13 cellular contexts compared by ENCODE assay signal in genomic region chr11:68340003-68340767, GRCh38. TPM values are rescaled to one million over a fixed set of nuclear protein-coding genes. Genes with fewer than 3 reads are reported as not detected.
DNase-seq lines count a peak whose midpoint lies in the region; ATAC-seq, FAIRE-seq and TF ChIP-seq lines count a peak whose summit lies in the region.
"Had no signal": no experiment of that assay in that cellular context is flagged by ENCODE, and none has a peak within 500 bp of the region (broad histone marks: within the 10 kb centered on the region; RNA-seq: fewer than 3 reads in every experiment).

No MANE protein-coding gene starts in this region.

- H3K27me3 Mint-ChIP-seq in T-helper 1 cell treated with Interleukin-12 subunit alpha and Interleukin-12 subunit beta and Interleukin-4 antibody, amounts not matched to agents 30 μg/mL and 1 μg/mL, for 36 hours (ENCODE audit: low read depth) = no peaks in the 10 kb centered on the region
- no peaks in the 10 kb centered on the region for H3K27me3 Mint-ChIP-seq in type B pancreatic cell

- peak overlapping the region; percentile 58 for H3K4me3 Mint-ChIP-seq in T-helper 1 cell treated with Interleukin-12 subunit alpha and Interleukin-12 subunit beta and Interleukin-4 antibody, amounts not matched to agents 30 μg/mL and 1 μg/mL, for 36 hours
- H3K4me3 Mint-ChIP-seq in type B pancreatic cell = no peak overlapping the region

- H3K9ac ChIP-seq in HepG2 (ENCODE audit: insufficient read depth, low read depth, low read length) = no peak overlapping the region

- TF ChIP-seq CTCF in HepG2 (CRISPR knock-in tag; IDR thresholded peaks at IDR 0.05) (no peak), right lobe of liver (IDR thresholded peaks at IDR 0.05) (no peak), type B pancreatic cell (conservative IDR thresholded peaks at IDR 0.05) (no peak)

- H4K20me1 ChIP-seq in HepG2 (ENCODE audit: insufficient read depth, low read length) = peaks cover 76% of the 10 kb centered on the region

- peak overlapping the region; percentile 85 for H3K27ac Mint-ChIP-seq in T-helper 1 cell treated with Interleukin-12 subunit alpha and Interleukin-12 subunit beta and Interleukin-4 antibody, amounts not matched to agents 30 μg/mL and 1 μg/mL, for 36 hours
- H3K27ac Mint-ChIP-seq in type B pancreatic cell = peak overlapping the region; percentile 91

- peaks cover 97% of the 10 kb centered on the region for H3K79me2 ChIP-seq in HepG2 (ENCODE audit: insufficient read depth, low read length)

- no peak overlapping the region for H3K27ac ChIP-seq in HepG2 (ENCODE audit: extremely low read length, insufficient read depth, low read length)
- no peak overlapping the region for H3K27ac ChIP-seq in right lobe of liver

- no peak overlapping the region for H3K4me2 ChIP-seq in HepG2 (ENCODE audit: low read depth, low read length)

- H3K36me3 ChIP-seq in HepG2 (replicated peaks in 1 of 2; ENCODE audit: control insufficient read depth in 1 of 2, insufficient read depth in 2 of 2, low read length in 2 of 2) = peaks cover 6 to 14% of the 10 kb centered on the region in 2 experiments; a peak in 4 of 5 replicates
- no peaks in the 10 kb centered on the region for H3K36me3 ChIP-seq in right lobe of liver

- in situ Hi-C loops in HepG2 (cut with HindIII; ENCODE audit: extremely low pct_ligation_motif_present, low pct_unique_long_range_greater_than_20kb) = no loop called here

- POLR2A ChIA-PET in HepG2 (lab: Yijun Ruan, JAX) = no interaction called here

- H3K27me3 ChIP-seq in HepG2 (ENCODE audit: control insufficient read depth in 1 of 2, insufficient read depth in 2 of 2, low read length in 2 of 2) (no peaks in the 10 kb centered on the region), right lobe of liver (no peaks in the 10 kb centered on the region)

- no peak for TF ChIP-seq RAD21 in HepG2 (CRISPR knock-in tag; IDR thresholded peaks at IDR 0.05)

- H3K9me3 ChIP-seq in HepG2 (ENCODE audit: low read length) (no peaks in the 10 kb centered on the region), right lobe of liver (no peaks in the 10 kb centered on the region)

- DNase-seq in HepG2 (ENCODE audit: low spot score) (no peak), right lobe of liver (no peak), dermis blood vessel endothelial cell (peak; percentile 46), type B pancreatic cell (ENCODE audit: extremely low spot score, unreplicated experiment) (no peak), urothelium cell line (ENCODE audit: low spot score) (no peak)
- DNase-seq: GOT3, NCI-H1930, OCI-M1 had no signal

- TF ChIP-seq POLR2A in HepG2 (IDR thresholded peaks at IDR 0.05; ENCODE audit: insufficient read depth in 1 of 2, low read depth in 2 of 2, low read length in 2 of 2) = no peak
- TF ChIP-seq POLR2A in right lobe of liver (IDR thresholded peaks at IDR 0.05) = no peak

- no peak for TF ChIP-seq EP300 in HepG2 (IDR thresholded peaks at IDR 0.05; ENCODE audit: low read depth in 2 of 2, low read length in 2 of 2)
- no peak for TF ChIP-seq EP300 in HepG2 (CRISPR knock-in tag; IDR thresholded peaks at IDR 0.05; ENCODE audit: borderline replicate concordance)

- H3K36me3 Mint-ChIP-seq in T-helper 1 cell treated with Interleukin-12 subunit alpha and Interleukin-12 subunit beta and Interleukin-4 antibody, amounts not matched to agents 30 μg/mL and 1 μg/mL, for 36 hours (ENCODE audit: low read depth) = peaks cover 5% of the 10 kb centered on the region
- peaks cover 7% of the 10 kb centered on the region for H3K36me3 Mint-ChIP-seq in type B pancreatic cell

- no TSS peak for BruUV-seq in HepG2 (replicated peaks; lab: Mats Ljungman, UMichigan)

- H3K4me1 ChIP-seq in HepG2 (ENCODE audit: insufficient read depth, low read length) = peaks cover 97% of the 10 kb centered on the region
- H3K4me1 ChIP-seq in right lobe of liver = peaks cover 0 to 37% (median 15%) of the 10 kb centered on the region in 4 donors

- CTCF ChIA-PET in HepG2 (lab: Yijun Ruan, JAX; ENCODE audit: low intra/inter-chr PET ratio, low total read pairs) = no interaction called here

- no peaks in the 10 kb centered on the region for H3K9me3 Mint-ChIP-seq in T-helper 1 cell treated with Interleukin-12 subunit alpha and Interleukin-12 subunit beta and Interleukin-4 antibody, amounts not matched to agents 30 μg/mL and 1 μg/mL, for 36 hours
- no peaks in the 10 kb centered on the region for H3K9me3 Mint-ChIP-seq in type B pancreatic cell

- FAIRE-seq in HepG2 (lab: Jason Lieb, UNC) (no peak), urothelium cell line (lab: Jason Lieb, UNC) (no peak)
- FAIRE-seq: keratinocyte had no signal

- no peak overlapping the region for H3K4me3 ChIP-seq in HepG2 (replicated peaks in 1 of 3; ENCODE audit: insufficient read depth in 1 of 3, low read depth in 2 of 3, low read length in 3 of 3)
- H3K4me3 ChIP-seq in right lobe of liver = no peak overlapping the region
- H3K4me3 ChIP-seq: coronary artery had no signal

- no peak for ATAC-seq in HepG2
- ATAC-seq in right lobe of liver = no peak
- no peak for ATAC-seq in GM19455 (IDR thresholded peaks at IDR 0.05; ENCODE audit: unreplicated experiment)
- ATAC-seq in HG03342 (IDR thresholded peaks at IDR 0.05; ENCODE audit: unreplicated experiment) = no peak

- intact Hi-C loops in HepG2 (cut with micrococcal nuclease; ENCODE audit: unreplicated experiment) (no loop called here), right lobe of liver (cut with DNase I) (no loop called here)

- 93% methylated on average over 13 of the region's 16 CpGs for WGBS in HepG2 (ENCODE audit: low lambda C conversion rate)
- 61% methylated on average over 12 of the region's 16 CpGs for WGBS in right lobe of liver (ENCODE audit: insufficient coverage, low coverage, low lambda C conversion rate, missing lambda C conversion rate)

- no peak overlapping the region for H2AFZ ChIP-seq in HepG2 (ENCODE audit: low read length)

- H3K4me1 Mint-ChIP-seq in T-helper 1 cell treated with Interleukin-12 subunit alpha and Interleukin-12 subunit beta and Interleukin-4 antibody, amounts not matched to agents 30 μg/mL and 1 μg/mL, for 36 hours (ENCODE audit: low read depth) = peaks cover 45% of the 10 kb centered on the region
- H3K4me1 Mint-ChIP-seq in type B pancreatic cell (ENCODE audit: unreplicated experiment) = peaks cover 51% of the 10 kb centered on the region

TF ChIP-seq in HepG2, 621 proteins besides CTCF, POLR2A, EP300 and RAD21:
- TF ChIP-seq ZSCAN21 (CRISPR knock-in tag; IDR thresholded peaks at IDR 0.05; ENCODE audit: borderline replicate concordance) (no peak), POLR2AphosphoS5 (IDR thresholded peaks at IDR 0.05; ENCODE audit: low read depth, low read length) (no peak), CEBPB (IDR thresholded peaks at IDR 0.05; ENCODE audit: borderline replicate concordance, low read depth, low read length) (0 out of 2 replicates have a peak, but pooled peaks have one; percentile 24), TEAD3 (CRISPR knock-in tag; optimal IDR thresholded peaks at IDR 0.05; ENCODE audit: borderline replicate concordance) (no peak), SIN3A (IDR thresholded peaks at IDR 0.05; ENCODE audit: borderline replicate concordance, low read depth, low read length) (no peak), ZNF629 (CRISPR knock-in tag; conservative IDR thresholded peaks at IDR 0.05) (peak; percentile 93), KDM1A (CRISPR knock-in tag; IDR thresholded peaks at IDR 0.05) (peak; percentile 56; the same call in 1 of the 2 replicates), ZNF703 (CRISPR knock-in tag; IDR thresholded peaks at IDR 0.05; ENCODE audit: borderline replicate concordance) (no peak), CEBPG (CRISPR knock-in tag; IDR thresholded peaks at IDR 0.05) (peak; percentile 30; the same call in 1 of the 2 replicates), HOXA7 (CRISPR knock-in tag; IDR thresholded peaks at IDR 0.05) (no peak), MIER2 (CRISPR knock-in tag; IDR thresholded peaks at IDR 0.05) (no peak), ZMYM3 (CRISPR knock-in tag; IDR thresholded peaks at IDR 0.05) (peak; percentile 73)

RNA-seq across cellular contexts. Expression of gene LRP5, which starts 27.8 kb away (rescaled TPM):
- 23.6 and 40.4 TPM in 2 replicates for total RNA-seq in HepG2 (2016; rRNA removed; fragmentation: Illumina TruSeq; extraction: Trizol)
- 19.7 and 22.6 TPM in 2 replicates for total RNA-seq in HepG2 (2016; cell fraction: cytosol; rRNA removed; fragmentation: Illumina TruSeq; extraction: Trizol; ENCODE audit: low read depth)
- total RNA-seq in HepG2 (2016; cell fraction: insoluble cytoplasmic fraction; rRNA removed; fragmentation: Illumina TruSeq; extraction: Trizol) = 17.6 and 41.1 TPM in 2 replicates
- 27.9 and 29.7 TPM in 2 replicates for total RNA-seq in HepG2 (2016; cell fraction: membrane; rRNA removed; fragmentation: Illumina TruSeq; extraction: Trizol)
- total RNA-seq in HepG2 (2016; cell fraction: nucleus; rRNA removed; fragmentation: Illumina TruSeq; extraction: Trizol) = 50.9 and 60.6 TPM in 2 replicates
- polyA plus RNA-seq in HepG2 (2011; rRNA removed) = 64.0 and 83.4 TPM in 2 replicates
- 37.9 and 59.3 TPM in 2 replicates for polyA plus RNA-seq in HepG2 (2011; cell fraction: cytosol; rRNA removed)
- 131 and 158 TPM in 2 replicates for polyA plus RNA-seq in HepG2 (2011; cell fraction: nucleus; rRNA removed)
- polyA plus RNA-seq in HepG2 (2012) = 80.7 and 119 TPM in 2 replicates
- 10.8 and 12.1 TPM in 2 replicates for polyA plus RNA-seq in HepG2 (2016; cell fraction: cytosol; fragmentation: Illumina TruSeq; extraction: Trizol; ENCODE audit: low read depth)
- polyA plus RNA-seq in HepG2 (2016; cell fraction: insoluble cytoplasmic fraction; fragmentation: Illumina TruSeq; extraction: Trizol; ENCODE audit: low read depth) = 25.6 and 36.8 TPM in 2 replicates
- polyA plus RNA-seq in HepG2 (2016; cell fraction: membrane; fragmentation: Illumina TruSeq; extraction: Trizol; ENCODE audit: low read depth) = 20.7 and 25.9 TPM in 2 replicates
- 130 and 133 TPM in 2 replicates for polyA plus RNA-seq in HepG2 (2016; cell fraction: nucleus; fragmentation: Illumina TruSeq; extraction: Trizol; ENCODE audit: insufficient read depth, low read depth)
- 49.7 and 219 TPM in 2 replicates for polyA minus RNA-seq in HepG2 (2011; rRNA and poly(A)+ RNA removed; ENCODE audit: low replicate concordance)
- polyA minus RNA-seq in HepG2 (2011; cell fraction: cytosol; rRNA and poly(A)+ RNA removed) = 75.4 and 75.5 TPM in 2 replicates
- polyA minus RNA-seq in HepG2 (2011; cell fraction: nucleus; rRNA and poly(A)+ RNA removed) = 58.3 and 59.0 TPM in 2 replicates
- total RNA-seq in right lobe of liver = 100 to 1,000 TPM in 2 of 6 experiments, 10 to 100 TPM in 4; 74.4 to 120 (median 88.2) TPM
- total RNA-seq in dermis blood vessel endothelial cell = 87.3 and 169 TPM in 2 replicates
- 64.9 and 65.0 TPM in 2 replicates for total RNA-seq in type B pancreatic cell (ENCODE audit: low replicate concordance)
